Comparison of ENCODE assay signal across 8 cellular contexts in genomic region chr14:50342211-50343080, GRCh38. TPM values are rescaled to one million over a fixed set of nuclear protein-coding genes. Genes with fewer than 3 reads are reported as not detected.
DNase-seq lines count a peak whose midpoint lies in the region; ATAC-seq and TF ChIP-seq lines count a peak whose summit lies in the region.

No MANE protein-coding gene starts in this region.

- H3K9me3 Mint-ChIP-seq in activated B cell treated with CpG ODN at 0.5 μM for 24 hours, result no peaks in the 10 kb centered on the region

- H3K4me3 Mint-ChIP-seq in activated B cell treated with CpG ODN at 0.5 μM for 24 hours, result no peak overlapping the region

- no peaks in the 10 kb centered on the region for H3K27me3 ChIP-seq in tibial artery

- H3K4me1 ChIP-seq in tibial artery, result peaks cover 0 to 46% (median 15%) of the 10 kb centered on the region in 4 donors

- POLR2A ChIA-PET in activated B cell treated with CpG ODN at 0.5 μM for 24 hours (lab: Charles Lee), result interaction anchor here (1.6 kb wide), 1 partner anchor 480 kb away, joined by 3 read pairs; no protein-coding TSS in a partner anchor

- peak overlapping the region; percentile 19 for H3K27ac Mint-ChIP-seq in activated B cell treated with CpG ODN at 0.5 μM for 24 hours

- H3K4me1 Mint-ChIP-seq in activated B cell treated with CpG ODN at 0.5 μM for 24 hours, result peaks cover 21% of the 10 kb centered on the region

- H3K27ac ChIP-seq in tibial artery, result peak overlapping the region; percentile 47 to 57

- H3K9me3 ChIP-seq in tibial artery, result no peaks in the 10 kb centered on the region

- intact Hi-C loops in activated B cell treated with CpG ODN at 0.5 μM for 24 hours (cut with micrococcal nuclease) (loop anchor here (1.0 kb wide), 2 partner anchors 190 to 372 kb away; partner anchors contain the start of gene MAP4K5), tibial artery (cut with DNase I; ENCODE audit: low total_unique reads) (no loop called here)

- no peak for TF ChIP-seq CTCF in activated B cell treated with CpG ODN at 0.5 μM for 24 hours (IDR thresholded peaks at IDR 0.05)
- TF ChIP-seq CTCF in epithelial cell of esophagus (IDR thresholded peaks at IDR 0.05; ENCODE audit: insufficient read depth, low read depth, low read length, missing control alignments), result peak; percentile 45
- peak in 1 of 2 experiments; percentile 29 for TF ChIP-seq CTCF in tibial artery (IDR thresholded peaks at IDR 0.05)

- H3K4me3 ChIP-seq in epithelial cell of esophagus (ENCODE audit: low read length) (no peak overlapping the region), tibial artery (peak overlapping the region; percentile 21 to 41)

- DNase-seq in AG08395 (ENCODE audit: low spot score) (peak; percentile 85), NCI-H1092 treated with DMSO at 0.1 percent for 48 hours (lab: John Stamatoyannopoulos, UW) (peak; percentile 51), activated B cell treated with CpG ODN at 0.5 μM for 24 hours (no peak), epithelial cell of esophagus (ENCODE audit: low read depth) (peak; percentile 68), midbrain (lab: John Stamatoyannopoulos, UW) (peak; percentile 85), tibial artery (peak; percentile 50 to 76)
- DNase-seq in central memory CD4-positive, alpha-beta T cell, result no peak

- H3K36me3 Mint-ChIP-seq in activated B cell treated with CpG ODN at 0.5 μM for 24 hours (ENCODE audit: low read depth), result peaks cover 24% of the 10 kb centered on the region

- ATAC-seq in GM18868 (IDR thresholded peaks at IDR 0.05; ENCODE audit: unreplicated experiment), result peak; percentile 53
- peak; percentile 36 for ATAC-seq in activated B cell treated with CpG ODN at 0.5 μM for 24 hours (ENCODE audit: low read depth)

- no peaks in the 10 kb centered on the region for H3K36me3 ChIP-seq in tibial artery

- H3K27me3 Mint-ChIP-seq in activated B cell treated with CpG ODN at 0.5 μM for 24 hours, result no peaks in the 10 kb centered on the region

- CTCF ChIA-PET in activated B cell treated with CpG ODN at 0.5 μM for 24 hours (lab: Charles Lee), result interaction anchor here (0.8 to 2.8 kb wide), 7 partner anchors 10 to 193 kb away, joined by 3 to 9 read pairs (median 4); partner anchors contain the start of gene MAP4K5

RNA-seq across cellular contexts. Expression of gene DMAC2L, which starts 30.3 kb away (rescaled TPM):
- total RNA-seq in activated B cell treated with CpG ODN at 0.5 μM for 24 hours, result 31.2 and 32.2 TPM in 2 replicates

RNA-seq across cellular contexts. Expression of gene L2HGDH, which starts 30.4 kb away (rescaled TPM):
- total RNA-seq in activated B cell treated with CpG ODN at 0.5 μM for 24 hours, result 4.3 and 5.2 TPM in 2 replicates

RNA-seq across cellular contexts. Expression of gene CDKL1, which starts 54.2 kb away (rescaled TPM):
- total RNA-seq in activated B cell treated with CpG ODN at 0.5 μM for 24 hours, result 5.2 and 5.9 TPM in 2 replicates

Comparison
In these comparisons a context has a peak if more than half of its experiments do, and no peak if none do; other contexts are left out.
1. DNase-seq: peak in AG08395 (single experiment), NCI-H1092 treated with DMSO at 0.1 percent for 48 hours (single experiment), epithelial cell of esophagus (single experiment), midbrain (single experiment) and tibial artery (2 of 2); none in activated B cell treated with CpG ODN at 0.5 μM for 24 hours (single experiment) and central memory CD4-positive, alpha-beta T cell (single experiment).